In genomic region chr3:160400631-160401150, GRCh38 we compare ENCODE assay signal across 8 cellular contexts. TPM values are rescaled to one million over a fixed set of nuclear protein-coding genes. Genes with fewer than 3 reads are reported as not detected.
A peak's percentile ranks its signal among the peaks of the same experiment; 100 is the strongest.
DNase-seq lines count a peak whose midpoint lies in the region; ATAC-seq and TF ChIP-seq lines count a peak whose summit lies in the region.

No MANE protein-coding gene starts in this region.

- H3K27ac Mint-ChIP-seq in CD4-positive, alpha-beta memory T cell = peak overlapping the region; percentile 97 to 100 (median 99)
- H3K27ac Mint-ChIP-seq in type B pancreatic cell = peak overlapping the region; percentile 99

- H3K4me3 Mint-ChIP-seq in CD4-positive, alpha-beta memory T cell = peak overlapping the region; percentile 91 to 100 (median 98)
- H3K4me3 Mint-ChIP-seq in type B pancreatic cell = peak overlapping the region; percentile 99

- no peaks in the 10 kb centered on the region for H3K9me3 ChIP-seq in CD4-positive, alpha-beta memory T cell (ENCODE audit: control insufficient read depth in 1 of 2, low read length in 2 of 2)

- H3K4me3 ChIP-seq in CD4-positive, alpha-beta memory T cell (ENCODE audit: low read length in 2 of 2) = peak overlapping the region; percentile 68 to 86
- H3K4me3 ChIP-seq in epithelial cell of esophagus (ENCODE audit: low read length) = peak overlapping the region; percentile 98

- peak; percentile 22 for ATAC-seq in HG02588 (IDR thresholded peaks at IDR 0.05; ENCODE audit: unreplicated experiment)
- ATAC-seq in GM21528 (IDR thresholded peaks at IDR 0.05; ENCODE audit: low FRiP score, unreplicated experiment) = no peak
- no peak for ATAC-seq in HG03095 (IDR thresholded peaks at IDR 0.05; ENCODE audit: unreplicated experiment)

- no peaks in the 10 kb centered on the region for H3K27me3 Mint-ChIP-seq in CD4-positive, alpha-beta memory T cell
- H3K27me3 Mint-ChIP-seq in type B pancreatic cell = peaks cover 7% of the 10 kb centered on the region

- no peak for TF ChIP-seq CTCF in epithelial cell of esophagus (IDR thresholded peaks at IDR 0.05; ENCODE audit: insufficient read depth, low read depth, low read length, missing control alignments)
- peak; percentile 30 for TF ChIP-seq CTCF in type B pancreatic cell (conservative IDR thresholded peaks at IDR 0.05)

- H3K4me1 ChIP-seq in CD4-positive, alpha-beta memory T cell (ENCODE audit: insufficient read depth, low read length) = peaks cover 41% of the 10 kb centered on the region

- CTCF ChIA-PET in CD4-positive, alpha-beta memory T cell (lab: Charles Lee; ENCODE audit: partially characterized antibody) = interaction anchor here (0.7 to 3.2 kb wide), 6 partner anchors 10 to 412 kb away, joined by 3 to 21 read pairs (median 5); partner anchors contain the start of genes IL12A and TRIM59

- H3K36me3 ChIP-seq in CD4-positive, alpha-beta memory T cell (ENCODE audit: insufficient read depth, low read length) = no peaks in the 10 kb centered on the region

- peak overlapping the region; percentile 91 for H3K27ac ChIP-seq in CD4-positive, alpha-beta memory T cell (ENCODE audit: low read depth, low read length)

- intact Hi-C loops in CD4-positive, alpha-beta memory T cell (cut with micrococcal nuclease) = loop anchor here (5.0 kb wide), 1 partner anchor 173 kb away; the partner anchor contains the start of gene C3orf80

- H3K36me3 Mint-ChIP-seq in CD4-positive, alpha-beta memory T cell = peaks cover 4 to 39% of the 10 kb centered on the region in 2 donors
- no peaks in the 10 kb centered on the region for H3K36me3 Mint-ChIP-seq in type B pancreatic cell

- peaks cover 34 to 57% (median 40%) of the 10 kb centered on the region in 4 donors for H3K4me1 Mint-ChIP-seq in CD4-positive, alpha-beta memory T cell
- peaks cover 29% of the 10 kb centered on the region for H3K4me1 Mint-ChIP-seq in type B pancreatic cell (ENCODE audit: unreplicated experiment)

- POLR2A ChIA-PET in CD4-positive, alpha-beta memory T cell (lab: Charles Lee; ENCODE audit: partially characterized antibody) = interaction anchor here (0.6 to 4.1 kb wide), 9 partner anchors 8 to 167 kb away, joined by 3 to 35 read pairs (median 5); partner anchors contain the start of gene TRIM59

- H3K27me3 ChIP-seq in CD4-positive, alpha-beta memory T cell (ENCODE audit: insufficient read depth, low read length) = no peaks in the 10 kb centered on the region

- peak in 3 of 5 donors; percentile 21 to 27 (median 22) for DNase-seq in CD4-positive, alpha-beta memory T cell
- DNase-seq in activated CD4-positive, alpha-beta T cell treated with anti-CD3 and anti-CD28 coated beads for 48 hours = peak; percentile 34
- DNase-seq in epithelial cell of esophagus (ENCODE audit: low read depth) (peak; percentile 31), myocyte (ENCODE audit: low read depth) (peak; percentile 45), type B pancreatic cell (ENCODE audit: extremely low spot score, unreplicated experiment) (peak; percentile 71)

- peaks cover 0 to 11% (median under 1%) of the 10 kb centered on the region in 8 donors for H3K9me3 Mint-ChIP-seq in CD4-positive, alpha-beta memory T cell
- no peaks in the 10 kb centered on the region for H3K9me3 Mint-ChIP-seq in type B pancreatic cell

RNA-seq across cellular contexts. Expression of gene SMC4, which starts 1.2 kb away (rescaled TPM):
- 10 to 100 TPM; 72.0 to 74.3 TPM for total RNA-seq in CD4-positive, alpha-beta memory T cell
- polyA plus RNA-seq in CD4-positive, alpha-beta memory T cell = 10 to 100 TPM; 33.2 to 61.3 TPM
- 27.6 and 31.9 TPM in 2 replicates for total RNA-seq in myocyte
- 5.9 TPM for polyA plus RNA-seq in myocyte (2012)
- total RNA-seq in type B pancreatic cell (ENCODE audit: low replicate concordance) = 46.8 and 124 TPM in 2 replicates

RNA-seq across cellular contexts. Expression of gene IFT80, which starts 1.7 kb away (rescaled TPM):
- total RNA-seq in CD4-positive, alpha-beta memory T cell = 10 to 100 TPM; 34.0 to 38.8 TPM
- polyA plus RNA-seq in CD4-positive, alpha-beta memory T cell = 1 to 10 TPM; 4.1 to 5.2 TPM
- 25.0 and 40.9 TPM in 2 replicates for total RNA-seq in myocyte
- 12.1 TPM for polyA plus RNA-seq in myocyte (2012)
- total RNA-seq in type B pancreatic cell (ENCODE audit: low replicate concordance) = 29.5 and 40.8 TPM in 2 replicates

RNA-seq across cellular contexts. Expression of gene TRIM59, which starts 48.9 kb away (rescaled TPM):
- 10 to 100 TPM; 26.3 to 28.3 TPM for total RNA-seq in CD4-positive, alpha-beta memory T cell
- polyA plus RNA-seq in CD4-positive, alpha-beta memory T cell = 10 to 100 TPM; 21.6 to 31.5 TPM
- total RNA-seq in myocyte (7.9 and 8.0 TPM in 2 replicates), type B pancreatic cell (ENCODE audit: low replicate concordance) (13.8 and 28.1 TPM in 2 replicates)
- polyA plus RNA-seq in myocyte (2012) = 6.5 TPM
